ENCODE assay signal across 27 cellular contexts in genomic region chr6:161880070-161880469, GRCh38.
"Had no signal": no experiment of that assay in that cellular context is flagged by ENCODE, and none has a peak within 500 bp of the region (broad histone marks: within the 10 kb centered on the region; RNA-seq: fewer than 3 reads in every experiment).

No MANE protein-coding gene starts in this region.

- H3K4me3 ChIP-seq: stomach, suprapubic skin, testis, thoracic aorta, thyroid gland, tibial artery, tibial nerve, transverse colon, upper lobe of left lung, upper lobe of right lung, uterus, vagina had no signal

- ATAC-seq: stimulated activated effector memory CD8-positive, alpha-beta T cell treated with anti-CD3 and anti-CD28 coated beads, Interleukin-12 subunit alpha, Interleukin-12 subunit beta, amount 100 ng/mL, for 72 hours; stimulated activated memory B cell treated with anti-CD40 and anti-IgM and Interleukin-4, amounts not matched to agents 10 μg/mL and 1 μg/mL and 100 μg/mL, for 72 hours; stimulated activated naive B cell treated with anti-CD40 and anti-IgM and Interleukin-4, amounts not matched to agents 10 μg/mL and 1 μg/mL and 100 μg/mL, for 72 hours; stimulated activated naive CD8-positive, alpha-beta T cell treated with anti-CD3 and anti-CD28 coated beads, Interleukin-15, amount 100 ng/mL, for 72 hours; stimulated activated naive CD8-positive, alpha-beta T cell treated with anti-CD3 and anti-CD28 coated beads, Interleukin-15, Interleukin-2, amounts not matched to agents 100 U/mL and 50 U/mL, for 24 hours; upper lobe of right lung had no signal

- H3K9me3 ChIP-seq: testis, thoracic aorta, thyroid gland, tibial nerve, transverse colon, upper lobe of left lung, upper lobe of right lung, uterus, vagina had no signal

- H3K4me1 ChIP-seq: stomach, suprapubic skin, testis, thyroid gland, tibial artery, tibial nerve, transverse colon, upper lobe of left lung, upper lobe of right lung, uterus, vagina had no signal

- H3K27ac ChIP-seq: stomach, suprapubic skin, testis, thoracic aorta, thyroid gland, tibial artery, tibial nerve, transverse colon, upper lobe of left lung, upper lobe of right lung, uterus, vagina had no signal

- H3K36me3 ChIP-seq: stomach, suprapubic skin, thoracic aorta, thyroid gland, tibial artery, tibial nerve, transverse colon, upper lobe of left lung, upper lobe of right lung, uterus, vagina had no signal

- FAIRE-seq: urothelium cell line had no signal

- DNase-seq: stimulated activated CD4-positive, alpha-beta T cell treated with anti-CD3 and anti-CD28 coated beads, Interleukin-2, amount 100 ng/mL, for 48 hours; stimulated activated CD4-positive, alpha-beta T cell treated with anti-CD3 and anti-CD28 coated beads, Interleukin-4, amount 100 ng/mL, for 1 hour; stimulated activated CD4-positive, alpha-beta T cell treated with anti-CD3 and anti-CD28 coated beads, Interleukin-4, amount 100 ng/mL, for 24 hours; stimulated activated CD4-positive, alpha-beta T cell treated with anti-CD3 and anti-CD28 coated beads, Interleukin-4, amount 100 ng/mL, for 4 hours; stimulated activated CD8-positive, alpha-beta memory T cell treated with anti-CD3 and anti-CD28 coated beads, Interleukin-4, amount 100 ng/mL, for 48 hours; stimulated activated naive B cell treated with anti-CD40 and anti-IgM and Interleukin-4, amounts not matched to agents 10 μg/mL and 1 μg/mL and 100 μg/mL, for 72 hours; stimulated activated naive CD4-positive, alpha-beta T cell; stimulated activated naive CD4-positive, alpha-beta T cell treated with Interleukin-2 at 50 U/mL for 16 hours; stimulated activated naive CD8-positive, alpha-beta T cell treated with anti-CD3 and anti-CD28 coated beads, Interleukin-15, amount 100 ng/mL, for 72 hours; stimulated activated naive CD8-positive, alpha-beta T cell treated with anti-CD3 and anti-CD28 coated beads, Interleukin-15, Interleukin-2, amounts not matched to agents 100 U/mL and 50 U/mL, for 24 hours; stomach; substantia nigra; testis; thyroid gland; tibial artery; transverse colon; trophoblast cell; upper lobe of left lung; upper lobe of right lung; uterus had no signal

- H3K27me3 ChIP-seq: stomach, suprapubic skin, testis, thyroid gland, tibial artery, tibial nerve, transverse colon, upper lobe of left lung, upper lobe of right lung, uterus, vagina had no signal
